16 cellular contexts compared by ENCODE assay signal in genomic region chr11:30992513-30992849, GRCh38.
DNase-seq lines count a peak whose midpoint lies in the region; ATAC-seq and TF ChIP-seq lines count a peak whose summit lies in the region.
"Had no signal": no experiment of that assay in that cellular context is flagged by ENCODE, and none has a peak within 500 bp of the region (broad histone marks: within the 10 kb centered on the region; RNA-seq: fewer than 3 reads in every experiment).

No MANE protein-coding gene starts in this region.

- peak; percentile 0 for DNase-seq in Caki2 (ENCODE audit: low read depth)
- DNase-seq in MM.1S, result peak; percentile 15
- DNase-seq in iPS-NIHi11 (ENCODE audit: low spot score), result peak; percentile 16
- DNase-seq in NCI-H1694 (lab: John Stamatoyannopoulos, UW), result no peak
- no peak for DNase-seq in dermis blood vessel endothelial cell
- no peak for DNase-seq in AG20443 (ENCODE audit: low spot score)
- DNase-seq: activated CD4-positive, alpha-beta T cell treated with anti-CD3 and anti-CD28 coated beads, Interleukin-2, amount 10 ng/mL, durations not matched to agents 24 days and 14 days; activated T-cell treated with anti-CD3 and anti-CD28 coated beads, Interleukin-2, amount 50 U/mL, for 72 hours; gastrocnemius medialis; Kasumi-1; NCI-H187; NCI-H82; psoas muscle; Right ventricle myocardium superior had no signal

- TF ChIP-seq CTCF in MM.1S (IDR thresholded peaks at IDR 0.05; ENCODE audit: low read length), result no peak

- H3K27me3 ChIP-seq in MM.1S (replicated peaks; ENCODE audit: insufficient read depth, low read length), result no peaks in the 10 kb centered on the region
- H3K27me3 ChIP-seq: gastrocnemius medialis had no signal

- in situ Hi-C loops in Caki2 (cut with HindIII; ENCODE audit: low pct_unique_long_range_greater_than_20kb, low sequenced_read_pairs), result no loop called here

- peaks cover 3% of the 10 kb centered on the region; the same call in 1 of the 2 replicates for H3K4me1 ChIP-seq in MM.1S (ENCODE audit: low read length)
- H3K4me1 ChIP-seq: gastrocnemius medialis, psoas muscle had no signal

- H3K79me2 ChIP-seq in MM.1S (ENCODE audit: low read length), result no peaks in the 10 kb centered on the region

- H3K9me3 ChIP-seq in MM.1S (replicated peaks; ENCODE audit: insufficient read depth, low read length), result no peaks in the 10 kb centered on the region
- H3K9me3 ChIP-seq: gastrocnemius medialis, psoas muscle had no signal

- H3K9me2 ChIP-seq in MM.1S (replicated peaks; ENCODE audit: insufficient read depth, low read length), result no peaks in the 10 kb centered on the region

- peak overlapping the region; percentile 30; the same call in 1 of the 2 replicates for H2AFZ ChIP-seq in MM.1S (ENCODE audit: low read length)

- ATAC-seq in GM19463 (IDR thresholded peaks at IDR 0.05; ENCODE audit: unreplicated experiment), result peak; percentile 62
- no peak for ATAC-seq in HG03108 (IDR thresholded peaks at IDR 0.05; ENCODE audit: unreplicated experiment)
- ATAC-seq: activated T-cell treated with anti-CD3 and anti-CD28 coated beads, Interleukin-2, amount 50 U/mL, for 72 hours; gastrocnemius medialis had no signal

- no peak overlapping the region for H3K27ac ChIP-seq in MM.1S (ENCODE audit: low read length)
- H3K27ac ChIP-seq: gastrocnemius medialis, psoas muscle had no signal

- no peak overlapping the region for H3K4me3 ChIP-seq in MM.1S (ENCODE audit: low read length)
- H3K4me3 ChIP-seq: gastrocnemius medialis, psoas muscle had no signal

- H4K20me1 ChIP-seq in MM.1S (ENCODE audit: insufficient read depth, low read length), result no peaks in the 10 kb centered on the region

- no peaks in the 10 kb centered on the region for H3F3A ChIP-seq in MM.1S (ENCODE audit: insufficient read depth, low read length)

- H3K4me2 ChIP-seq in MM.1S (ENCODE audit: low read depth, low read length), result no peak overlapping the region

- no peaks in the 10 kb centered on the region for H3K36me3 ChIP-seq in MM.1S (replicated peaks; ENCODE audit: insufficient read depth, low read length)
- H3K36me3 ChIP-seq: gastrocnemius medialis had no signal

- H3K9ac ChIP-seq in MM.1S (ENCODE audit: low read length), result no peak overlapping the region

Comparison
In these comparisons a context has a peak if more than half of its experiments do, and no peak if none do; other contexts are left out.
1. DNase-seq: peak in Caki2 (single experiment), MM.1S (single experiment) and iPS-NIHi11 (single experiment); none in NCI-H1694 (single experiment), dermis blood vessel endothelial cell (single experiment) and AG20443 (single experiment).